Comparison of ENCODE assay signal across 1 cellular context in genomic region chr14:33950320-33951182, GRCh38.
A peak's percentile ranks its signal among the peaks of the same experiment; 100 is the strongest.
TF ChIP-seq lines count a peak whose summit lies in the region.

TSS of gene EGLN3 (minus strand) at chr14:33951074. CDS start at chr14:33950752, 322 bp downstream.

TF ChIP-seq in HepG2, 621 proteins besides CTCF, POLR2A, EP300 and RAD21 (continued from another document and continues in another):
- TF ChIP-seq MIXL1 (CRISPR knock-in tag; IDR thresholded peaks at IDR 0.05) (0 out of 2 replicates have a peak, but pooled peaks have one; percentile 17), ZFX (CRISPR knock-in tag; IDR thresholded peaks at IDR 0.05; ENCODE audit: low read depth) (0 out of 2 replicates have a peak, but pooled peaks have one; percentile 34), ZBTB43 (CRISPR knock-in tag; conservative IDR thresholded peaks at IDR 0.05) (peak; percentile 60; the same call in 1 of the 2 replicates), SOX13 (IDR thresholded peaks at IDR 0.05) (0 out of 2 replicates have a peak, but pooled peaks have one; percentile 66), SOX13 (CRISPR knock-in tag; conservative IDR thresholded peaks at IDR 0.05 in 1 of 2, IDR thresholded peaks at IDR 0.05 in 1 of 2) (no peak), KDM4B (CRISPR knock-in tag; IDR thresholded peaks at IDR 0.05) (peak; percentile 84; the same call in 1 of the 2 replicates), TERF1 (CRISPR knock-in tag; IDR thresholded peaks at IDR 0.05) (no peak), ZNF547 (CRISPR knock-in tag; IDR thresholded peaks at IDR 0.05) (no peak), ZFP82 (CRISPR knock-in tag; IDR thresholded peaks at IDR 0.05; ENCODE audit: borderline replicate concordance) (peak; percentile 64; the same call in 1 of the 2 replicates), NCOA1 (CRISPR knock-in tag; IDR thresholded peaks at IDR 0.05) (no peak), ZFP1 (CRISPR knock-in tag; IDR thresholded peaks at IDR 0.05) (no peak; the same call in 1 of the 2 replicates), SNAPC5 (CRISPR knock-in tag; IDR thresholded peaks at IDR 0.05; ENCODE audit: borderline replicate concordance) (no peak), KLF9 (CRISPR knock-in tag; IDR thresholded peaks at IDR 0.05; ENCODE audit: low read depth) (no peak), MXD3 (CRISPR knock-in tag; IDR thresholded peaks at IDR 0.05) (peak; percentile 84), RBM22 (optimal IDR thresholded peaks at IDR 0.05; ENCODE audit: low read length) (no peak), ZNF224 (CRISPR knock-in tag; IDR thresholded peaks at IDR 0.05) (no peak; the same call in 1 of the 2 replicates), THRA (CRISPR knock-in tag; IDR thresholded peaks at IDR 0.05; ENCODE audit: borderline replicate concordance) (no peak), ZBTB10 (CRISPR knock-in tag; IDR thresholded peaks at IDR 0.05; ENCODE audit: borderline replicate concordance) (no peak), ARID4A (CRISPR knock-in tag; IDR thresholded peaks at IDR 0.05; ENCODE audit: borderline replicate concordance) (peak; percentile 75; the same call in 1 of the 2 replicates), BRCA1 (CRISPR knock-in tag; IDR thresholded peaks at IDR 0.05) (peak; percentile 64; the same call in 1 of the 2 replicates), ZNF414 (CRISPR knock-in tag; IDR thresholded peaks at IDR 0.05) (0 out of 2 replicates have a peak, but pooled peaks have one; percentile 30), ZNF605 (CRISPR knock-in tag; IDR thresholded peaks at IDR 0.05) (peak; percentile 90), DRAP1 (CRISPR knock-in tag; IDR thresholded peaks at IDR 0.05) (peak; percentile 99), ZNF704 (CRISPR knock-in tag; IDR thresholded peaks at IDR 0.05; ENCODE audit: borderline replicate concordance) (no peak; the same call in 1 of the 2 replicates), ZNF546 (CRISPR knock-in tag; conservative IDR thresholded peaks at IDR 0.05) (no peak), THAP7 (CRISPR knock-in tag; IDR thresholded peaks at IDR 0.05) (no peak; the same call in 1 of the 2 replicates), ZNF543 (CRISPR knock-in tag; IDR thresholded peaks at IDR 0.05) (no peak; the same call in 1 of the 2 replicates), FOXA3 (CRISPR knock-in tag; IDR thresholded peaks at IDR 0.05) (peak; percentile 29), SIX4 (CRISPR knock-in tag; IDR thresholded peaks at IDR 0.05) (no peak), FOXM1 (CRISPR knock-in tag; IDR thresholded peaks at IDR 0.05) (no peak), ZNF235 (CRISPR knock-in tag; IDR thresholded peaks at IDR 0.05; ENCODE audit: borderline replicate concordance) (no peak), ZBTB7B (CRISPR knock-in tag; IDR thresholded peaks at IDR 0.05) (peak; percentile 49; the same call in 1 of the 2 replicates), DMAP1 (CRISPR knock-in tag; IDR thresholded peaks at IDR 0.05) (no peak; the same call in 1 of the 2 replicates), HNRNPLL (IDR thresholded peaks at IDR 0.05; ENCODE audit: low read depth, low read length, poor library complexity, severe bottlenecking) (peak; percentile 57), ATF3 (CRISPR knock-in tag; IDR thresholded peaks at IDR 0.05) (no peak), RXRB (CRISPR knock-in tag; IDR thresholded peaks at IDR 0.05; ENCODE audit: borderline replicate concordance) (peak; percentile 63; the same call in 1 of the 2 replicates), ZNF512 (CRISPR knock-in tag; IDR thresholded peaks at IDR 0.05) (no peak), ZNF121 (CRISPR knock-in tag; IDR thresholded peaks at IDR 0.05) (no peak; the same call in 1 of the 2 replicates), NFIB (CRISPR knock-in tag; IDR thresholded peaks at IDR 0.05; ENCODE audit: borderline replicate concordance) (no peak), HNRNPH1 (optimal IDR thresholded peaks at IDR 0.05; ENCODE audit: low read depth, low read length) (no peak), PRMT3 (CRISPR knock-in tag; IDR thresholded peaks at IDR 0.05; ENCODE audit: borderline replicate concordance, low read depth) (peak; percentile 82; the same call in 1 of the 2 replicates), CEBPG (CRISPR knock-in tag; IDR thresholded peaks at IDR 0.05) (0 out of 2 replicates have a peak, but pooled peaks have one; percentile 11), KDM3A (CRISPR knock-in tag; IDR thresholded peaks at IDR 0.05; ENCODE audit: low read depth) (no peak), ZNF740 (CRISPR knock-in tag; IDR thresholded peaks at IDR 0.05) (no peak)
